In the genomic region with DNA sequence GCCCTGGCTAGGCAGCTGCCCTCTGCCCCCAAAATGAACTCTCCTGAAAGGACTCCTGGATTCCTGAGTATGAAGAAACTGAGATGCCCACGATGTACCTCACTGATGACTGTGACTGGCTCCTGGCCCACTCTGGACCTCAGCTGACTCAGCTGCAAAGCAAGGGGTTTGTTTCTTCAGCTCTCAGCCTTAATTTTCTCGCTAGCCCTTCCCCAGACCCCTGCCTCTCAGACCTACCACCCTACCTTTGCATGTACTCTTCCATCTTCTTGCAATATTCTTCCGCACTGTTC, we compare ENCODE assay signal across 1 cellular context.
TF ChIP-seq lines count a peak whose summit lies in the region.

No MANE protein-coding gene starts in this region.

TF ChIP-seq in WTC11, 78 proteins besides CTCF, POLR2A, EP300 and RAD21 (continued from another document):
- TF ChIP-seq, protein P1, sequence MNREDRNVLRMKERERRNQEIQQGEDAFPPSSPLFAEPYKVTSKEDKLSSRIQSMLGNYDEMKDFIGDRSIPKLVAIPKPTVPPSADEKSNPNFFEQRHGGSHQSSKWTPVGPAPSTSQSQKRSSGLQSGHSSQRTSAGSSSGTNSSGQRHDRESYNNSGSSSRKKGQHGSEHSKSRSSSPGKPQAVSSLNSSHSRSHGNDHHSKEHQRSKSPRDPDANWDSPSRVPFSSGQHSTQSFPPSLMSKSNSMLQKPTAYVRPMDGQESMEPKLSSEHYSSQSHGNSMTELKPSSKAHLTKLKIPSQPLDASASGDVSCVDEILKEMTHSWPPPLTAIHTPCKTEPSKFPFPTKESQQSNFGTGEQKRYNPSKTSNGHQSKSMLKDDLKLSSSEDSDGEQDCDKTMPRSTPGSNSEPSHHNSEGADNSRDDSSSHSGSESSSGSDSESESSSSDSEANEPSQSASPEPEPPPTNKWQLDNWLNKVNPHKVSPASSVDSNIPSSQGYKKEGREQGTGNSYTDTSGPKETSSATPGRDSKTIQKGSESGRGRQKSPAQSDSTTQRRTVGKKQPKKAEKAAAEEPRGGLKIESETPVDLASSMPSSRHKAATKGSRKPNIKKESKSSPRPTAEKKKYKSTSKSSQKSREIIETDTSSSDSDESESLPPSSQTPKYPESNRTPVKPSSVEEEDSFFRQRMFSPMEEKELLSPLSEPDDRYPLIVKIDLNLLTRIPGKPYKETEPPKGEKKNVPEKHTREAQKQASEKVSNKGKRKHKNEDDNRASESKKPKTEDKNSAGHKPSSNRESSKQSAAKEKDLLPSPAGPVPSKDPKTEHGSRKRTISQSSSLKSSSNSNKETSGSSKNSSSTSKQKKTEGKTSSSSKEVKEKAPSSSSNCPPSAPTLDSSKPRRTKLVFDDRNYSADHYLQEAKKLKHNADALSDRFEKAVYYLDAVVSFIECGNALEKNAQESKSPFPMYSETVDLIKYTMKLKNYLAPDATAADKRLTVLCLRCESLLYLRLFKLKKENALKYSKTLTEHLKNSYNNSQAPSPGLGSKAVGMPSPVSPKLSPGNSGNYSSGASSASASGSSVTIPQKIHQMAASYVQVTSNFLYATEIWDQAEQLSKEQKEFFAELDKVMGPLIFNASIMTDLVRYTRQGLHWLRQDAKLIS (CRISPR knock-in tag; IDR thresholded peaks at IDR 0.05; ENCODE audit: borderline replicate concordance) = no peak
- TF ChIP-seq, protein P2, sequence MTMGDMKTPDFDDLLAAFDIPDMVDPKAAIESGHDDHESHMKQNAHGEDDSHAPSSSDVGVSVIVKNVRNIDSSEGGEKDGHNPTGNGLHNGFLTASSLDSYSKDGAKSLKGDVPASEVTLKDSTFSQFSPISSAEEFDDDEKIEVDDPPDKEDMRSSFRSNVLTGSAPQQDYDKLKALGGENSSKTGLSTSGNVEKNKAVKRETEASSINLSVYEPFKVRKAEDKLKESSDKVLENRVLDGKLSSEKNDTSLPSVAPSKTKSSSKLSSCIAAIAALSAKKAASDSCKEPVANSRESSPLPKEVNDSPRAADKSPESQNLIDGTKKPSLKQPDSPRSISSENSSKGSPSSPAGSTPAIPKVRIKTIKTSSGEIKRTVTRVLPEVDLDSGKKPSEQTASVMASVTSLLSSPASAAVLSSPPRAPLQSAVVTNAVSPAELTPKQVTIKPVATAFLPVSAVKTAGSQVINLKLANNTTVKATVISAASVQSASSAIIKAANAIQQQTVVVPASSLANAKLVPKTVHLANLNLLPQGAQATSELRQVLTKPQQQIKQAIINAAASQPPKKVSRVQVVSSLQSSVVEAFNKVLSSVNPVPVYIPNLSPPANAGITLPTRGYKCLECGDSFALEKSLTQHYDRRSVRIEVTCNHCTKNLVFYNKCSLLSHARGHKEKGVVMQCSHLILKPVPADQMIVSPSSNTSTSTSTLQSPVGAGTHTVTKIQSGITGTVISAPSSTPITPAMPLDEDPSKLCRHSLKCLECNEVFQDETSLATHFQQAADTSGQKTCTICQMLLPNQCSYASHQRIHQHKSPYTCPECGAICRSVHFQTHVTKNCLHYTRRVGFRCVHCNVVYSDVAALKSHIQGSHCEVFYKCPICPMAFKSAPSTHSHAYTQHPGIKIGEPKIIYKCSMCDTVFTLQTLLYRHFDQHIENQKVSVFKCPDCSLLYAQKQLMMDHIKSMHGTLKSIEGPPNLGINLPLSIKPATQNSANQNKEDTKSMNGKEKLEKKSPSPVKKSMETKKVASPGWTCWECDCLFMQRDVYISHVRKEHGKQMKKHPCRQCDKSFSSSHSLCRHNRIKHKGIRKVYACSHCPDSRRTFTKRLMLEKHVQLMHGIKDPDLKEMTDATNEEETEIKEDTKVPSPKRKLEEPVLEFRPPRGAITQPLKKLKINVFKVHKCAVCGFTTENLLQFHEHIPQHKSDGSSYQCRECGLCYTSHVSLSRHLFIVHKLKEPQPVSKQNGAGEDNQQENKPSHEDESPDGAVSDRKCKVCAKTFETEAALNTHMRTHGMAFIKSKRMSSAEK (CRISPR knock-in tag; IDR thresholded peaks at IDR 0.05; ENCODE audit: borderline replicate concordance) = no peak
- TF ChIP-seq JAZF1 (CRISPR knock-in tag; IDR thresholded peaks at IDR 0.05) (no peak), IRF2 (CRISPR knock-in tag; IDR thresholded peaks at IDR 0.05; ENCODE audit: borderline replicate concordance, low read depth) (no peak), ZNF232 (CRISPR knock-in tag; IDR thresholded peaks at IDR 0.05) (no peak), SP1 (CRISPR knock-in tag; conservative IDR thresholded peaks at IDR 0.05) (no peak), TEAD4 (CRISPR knock-in tag; IDR thresholded peaks at IDR 0.05) (no peak), ZNF396 (CRISPR knock-in tag; IDR thresholded peaks at IDR 0.05; ENCODE audit: borderline replicate concordance) (no peak)
- TF ChIP-seq, protein P3, sequence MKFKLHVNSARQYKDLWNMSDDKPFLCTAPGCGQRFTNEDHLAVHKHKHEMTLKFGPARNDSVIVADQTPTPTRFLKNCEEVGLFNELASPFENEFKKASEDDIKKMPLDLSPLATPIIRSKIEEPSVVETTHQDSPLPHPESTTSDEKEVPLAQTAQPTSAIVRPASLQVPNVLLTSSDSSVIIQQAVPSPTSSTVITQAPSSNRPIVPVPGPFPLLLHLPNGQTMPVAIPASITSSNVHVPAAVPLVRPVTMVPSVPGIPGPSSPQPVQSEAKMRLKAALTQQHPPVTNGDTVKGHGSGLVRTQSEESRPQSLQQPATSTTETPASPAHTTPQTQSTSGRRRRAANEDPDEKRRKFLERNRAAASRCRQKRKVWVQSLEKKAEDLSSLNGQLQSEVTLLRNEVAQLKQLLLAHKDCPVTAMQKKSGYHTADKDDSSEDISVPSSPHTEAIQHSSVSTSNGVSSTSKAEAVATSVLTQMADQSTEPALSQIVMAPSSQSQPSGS (CRISPR knock-in tag; IDR thresholded peaks at IDR 0.05; ENCODE audit: borderline replicate concordance, low read depth) = no peak
